In the genomic region with DNA sequence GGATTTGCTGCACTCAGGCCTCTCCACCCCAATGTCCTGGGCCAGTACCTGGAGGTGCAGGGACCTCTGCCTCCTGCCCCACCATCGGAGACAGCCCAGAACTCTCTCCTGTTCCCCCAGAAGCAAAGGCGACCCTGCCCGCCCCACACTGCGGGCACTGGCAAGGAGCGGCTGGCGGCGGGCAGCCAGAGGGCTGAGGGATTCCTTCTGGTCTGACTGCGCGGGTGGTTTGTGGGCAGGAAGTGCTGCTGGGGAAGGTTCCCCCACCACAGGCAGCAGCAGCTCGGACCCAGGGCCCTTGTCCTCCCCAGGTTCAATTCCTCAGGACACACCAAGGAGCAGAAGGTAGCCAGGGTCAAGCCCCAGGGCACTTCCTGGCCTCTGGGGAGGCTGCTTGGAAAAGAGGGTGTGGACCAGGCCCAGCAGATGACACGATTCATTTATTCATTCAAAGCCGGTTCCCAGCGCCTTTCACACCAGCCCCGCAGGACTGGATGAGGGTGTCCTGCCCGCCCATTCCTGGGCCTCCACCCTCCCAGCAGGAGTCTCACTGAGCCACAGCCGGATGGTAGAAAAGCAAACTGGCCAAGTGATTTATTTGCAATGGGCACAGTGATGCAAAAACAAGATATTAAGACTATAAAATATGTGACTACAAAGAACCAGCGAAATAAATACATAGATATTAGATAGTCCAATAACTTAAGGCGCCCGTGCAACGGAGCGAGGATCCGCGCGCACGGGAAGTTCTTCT, we compare ENCODE assay signal across 8 cellular contexts. TPM values are rescaled to one million over a fixed set of nuclear protein-coding genes. Genes with fewer than 3 reads are reported as not detected.
DNase-seq lines count a peak whose midpoint lies in the region; ATAC-seq and TF ChIP-seq lines count a peak whose summit lies in the region.

No MANE protein-coding gene starts in this region.

- H3K36me3 ChIP-seq in BJ (ENCODE audit: control insufficient read depth, insufficient read depth, low read length) (peaks cover 2% of the 10 kb centered on the region; the same call in 1 of the 2 replicates), colonic mucosa (no peaks in the 10 kb centered on the region), lung (ENCODE audit: control insufficient read depth in 2 of 2, insufficient read depth in 2 of 2, low read length in 2 of 2) (no peaks in the 10 kb centered on the region)

- intact Hi-C loops in colonic mucosa (cut with DNase I) = no loop called here

- WGBS in lung, 2 donors = 16 to 38% methylated on average over 25 of the region's 25 CpGs

- no peak for DNase-seq in BJ (ENCODE audit: low read depth)
- DNase-seq in LNCaP clone FGC (ENCODE audit: low read depth) = no peak
- peak; percentile 70 for DNase-seq in colonic mucosa
- DNase-seq in lung (ENCODE audit: low spot score) = no peak
- no peak for DNase-seq in NCI-H1105 treated with DMSO at 0.1 percent for 48 hours (lab: John Stamatoyannopoulos, UW)
- no peak for DNase-seq in NCI-H1092 (lab: John Stamatoyannopoulos, UW)
- no peak for DNase-seq in hypothalamus (lab: John Stamatoyannopoulos, UW)
- DNase-seq in NCI-H345 treated with DMSO at 0.1 percent for 48 hours (lab: John Stamatoyannopoulos, UW; ENCODE audit: unreplicated experiment) = no peak

- no peak for ATAC-seq in lung (ENCODE audit: insufficient read depth, low FRiP score)

- H3K9me3 ChIP-seq in colonic mucosa = no peaks in the 10 kb centered on the region
- H3K9me3 ChIP-seq in lung (ENCODE audit: control insufficient read depth in 2 of 2, insufficient read depth in 1 of 2, low read length in 1 of 2) = no peaks in the 10 kb centered on the region

- POLR2A ChIA-PET in BJ (lab: Charles Lee) = no interaction called here

- peaks cover 16% of the 10 kb centered on the region for H3K4me1 ChIP-seq in colonic mucosa
- peaks cover 0 to 12% of the 10 kb centered on the region in 2 donors for H3K4me1 ChIP-seq in lung (ENCODE audit: control insufficient read depth in 2 of 2, insufficient read depth in 2 of 2, low read length in 2 of 2)

- CTCF ChIA-PET in BJ (lab: Yijun Ruan, JAX) = interaction anchor here (1.1 to 2.7 kb wide), 8 partner anchors 8 to 397 kb away, joined by 3 to 22 read pairs (median 5); no protein-coding TSS in a partner anchor

- H3K27ac ChIP-seq in colonic mucosa (peak overlapping the region; percentile 88), lung (ENCODE audit: low read depth in 1 of 2, low read length in 1 of 2) (no peak overlapping the region)

- TF ChIP-seq CTCF in BJ (IDR thresholded peaks at IDR 0.05; ENCODE audit: insufficient read depth, low read depth, low read length) (no peak), LNCaP clone FGC (IDR thresholded peaks at IDR 0.05; ENCODE audit: control insufficient read depth, extremely low read depth, insufficient read depth) (no peak), colonic mucosa (IDR thresholded peaks at IDR 0.05) (no peak), lung (IDR thresholded peaks at IDR 0.05; ENCODE audit: control extremely low read depth, extremely low read depth) (no peak)

- H3K27me3 ChIP-seq in BJ (ENCODE audit: control insufficient read depth, insufficient read depth, low read length) (no peaks in the 10 kb centered on the region), colonic mucosa (no peaks in the 10 kb centered on the region), lung (ENCODE audit: control insufficient read depth, insufficient read depth) (no peaks in the 10 kb centered on the region)

- peak overlapping the region; percentile 73 to 90 for H3K9ac ChIP-seq in colonic mucosa (ENCODE audit: low read depth in 2 of 2, low read length in 2 of 2)

- peak overlapping the region; percentile 90 for H3K4me3 ChIP-seq in BJ (ENCODE audit: low read depth, low read length)
- peak overlapping the region; percentile 68 for H3K4me3 ChIP-seq in LNCaP clone FGC (ENCODE audit: low read depth, low read length)
- H3K4me3 ChIP-seq in colonic mucosa = peak overlapping the region; percentile 81
- H3K4me3 ChIP-seq in lung = peak overlapping the region; percentile 60

RNA-seq across cellular contexts. Expression of a gene that starts 1.2 kb away (rescaled TPM):
- polyA plus RNA-seq in BJ (2011; rRNA removed) (12.8 and 13.7 TPM in 2 replicates), lung (10 to 100 TPM; 24.1 to 49.2 TPM)
- 3.3 and 5.3 TPM in 2 replicates for polyA minus RNA-seq in BJ (2011; rRNA and poly(A)+ RNA removed)
- total RNA-seq in colonic mucosa (10 to 100 TPM; 31.6 to 41.6 TPM), lung (10 to 100 TPM in 1 of 2 donors, under 1 TPM in 1; 0.60 to 22.0 TPM)

RNA-seq across cellular contexts. Expression of a gene that starts 42.5 kb away (rescaled TPM):
- polyA plus RNA-seq in BJ (2011; rRNA removed) (2.1 and 2.5 TPM in 2 replicates), lung (10 to 100 TPM in 1 of 2 donors, 1 to 10 TPM in 1; 9.9 to 24.0 TPM)
- polyA minus RNA-seq in BJ (2011; rRNA and poly(A)+ RNA removed) = 0.33 and 0.41 TPM in 2 replicates
- total RNA-seq in colonic mucosa (10 to 100 TPM; 10.9 to 18.2 TPM), lung (100 to 1,000 TPM in 1 of 2 donors, 10 to 100 TPM in 1; 29.7 to 123 TPM)
